9 cellular contexts compared by ENCODE assay signal in genomic region chr10:32332299-32332750, GRCh38. TPM values are rescaled to one million over a fixed set of nuclear protein-coding genes. Genes with fewer than 3 reads are reported as not detected.
A peak's percentile ranks its signal among the peaks of the same experiment; 100 is the strongest.
DNase-seq lines count a peak whose midpoint lies in the region; ATAC-seq and TF ChIP-seq lines count a peak whose summit lies in the region.
"Had no signal": no experiment of that assay in that cellular context is flagged by ENCODE, and none has a peak within 500 bp of the region (broad histone marks: within the 10 kb centered on the region; RNA-seq: fewer than 3 reads in every experiment).

No MANE protein-coding gene starts in this region.

- H3K27ac ChIP-seq in colonic mucosa, result peak overlapping the region; percentile 19
- H3K27ac ChIP-seq: thoracic aorta had no signal

- H3K4me1 Mint-ChIP-seq in activated B cell treated with CpG ODN at 0.5 μM for 24 hours, result peaks cover 96% of the 10 kb centered on the region

- peak; percentile 92 for ATAC-seq in GM18870 (IDR thresholded peaks at IDR 0.05; ENCODE audit: unreplicated experiment)
- peak; percentile 98 for ATAC-seq in HG02981 (IDR thresholded peaks at IDR 0.05; ENCODE audit: unreplicated experiment)
- ATAC-seq in activated B cell treated with CpG ODN at 0.5 μM for 24 hours (ENCODE audit: low read depth), result peak; percentile 100

- no peaks in the 10 kb centered on the region for H3K9me3 Mint-ChIP-seq in activated B cell treated with CpG ODN at 0.5 μM for 24 hours

- H3K4me1 ChIP-seq in colonic mucosa, result peaks cover 23% of the 10 kb centered on the region

- CTCF ChIA-PET in activated B cell treated with CpG ODN at 0.5 μM for 24 hours (lab: Charles Lee), result no interaction called here

- peak overlapping the region in 1 of 2 donors; percentile 14 for H3K9ac ChIP-seq in colonic mucosa (ENCODE audit: low read depth in 2 of 2, low read length in 2 of 2)

- H3K36me3 ChIP-seq in colonic mucosa, result no peaks in the 10 kb centered on the region
- H3K36me3 ChIP-seq: thoracic aorta had no signal

- intact Hi-C loops in activated B cell treated with CpG ODN at 0.5 μM for 24 hours (cut with micrococcal nuclease), result loop anchor here (1.0 kb wide), 4 partner anchors 10 to 46 kb away; no protein-coding TSS in a partner anchor
- intact Hi-C loops in colonic mucosa (cut with DNase I), result no loop called here

- H3K36me3 Mint-ChIP-seq in activated B cell treated with CpG ODN at 0.5 μM for 24 hours (ENCODE audit: low read depth), result peaks cover 37% of the 10 kb centered on the region

- no peaks in the 10 kb centered on the region for H3K9me3 ChIP-seq in colonic mucosa
- H3K9me3 ChIP-seq: thoracic aorta had no signal

- H3K27me3 Mint-ChIP-seq in activated B cell treated with CpG ODN at 0.5 μM for 24 hours, result no peaks in the 10 kb centered on the region

- H3K4me3 ChIP-seq in colonic mucosa, result no peak overlapping the region
- H3K4me3 ChIP-seq: thoracic aorta had no signal

- DNase-seq in activated B cell treated with CpG ODN at 0.5 μM for 24 hours, result peak; percentile 25
- DNase-seq in colonic mucosa, result no peak
- peak; percentile 42 for DNase-seq in pons (ENCODE audit: low spot score)
- DNase-seq in DMS153 (lab: John Stamatoyannopoulos, UW), result no peak
- DNase-seq in NCI-H1092 treated with DMSO at 0.1 percent for 48 hours (lab: John Stamatoyannopoulos, UW), result no peak
- no peak for DNase-seq in NCI-H2196 (lab: John Stamatoyannopoulos, UW; ENCODE audit: unreplicated experiment)

- no peaks in the 10 kb centered on the region for H3K27me3 ChIP-seq in colonic mucosa

- POLR2A ChIA-PET in activated B cell treated with CpG ODN at 0.5 μM for 24 hours (lab: Charles Lee), result interaction anchor here (1.2 to 1.5 kb wide), 2 partner anchors 10 to 14 kb away, joined by 3 to 6 read pairs; partner anchors contain the start of gene EPC1

- peak overlapping the region; percentile 42 for H3K4me3 Mint-ChIP-seq in activated B cell treated with CpG ODN at 0.5 μM for 24 hours

- peak overlapping the region; percentile 85 for H3K27ac Mint-ChIP-seq in activated B cell treated with CpG ODN at 0.5 μM for 24 hours

- TF ChIP-seq CTCF in activated B cell treated with CpG ODN at 0.5 μM for 24 hours (IDR thresholded peaks at IDR 0.05) (no peak), colonic mucosa (IDR thresholded peaks at IDR 0.05) (no peak)

RNA-seq across cellular contexts. Expression of gene EPC1, which starts 14.6 kb away (rescaled TPM):
- total RNA-seq in activated B cell treated with CpG ODN at 0.5 μM for 24 hours (72.7 and 82.8 TPM in 2 replicates), colonic mucosa (10 to 100 TPM; 24.5 to 30.9 TPM)

Comparison
In these comparisons a context has a peak if more than half of its experiments do, and no peak if none do; other contexts are left out.
1. DNase-seq: peak in activated B cell treated with CpG ODN at 0.5 μM for 24 hours (single experiment) and pons (single experiment); none in colonic mucosa (single experiment), DMS153 (single experiment), NCI-H1092 treated with DMSO at 0.1 percent for 48 hours (single experiment) and NCI-H2196 (single experiment).
2. Peak in every context shown above with its lines, with median percentiles within 50 percentile points of each other: ATAC-seq.